8 cellular contexts compared by ENCODE assay signal in genomic region chr6:89412071-89413005, GRCh38. TPM values are rescaled to one million over a fixed set of nuclear protein-coding genes. Genes with fewer than 3 reads are reported as not detected.
A peak's percentile ranks its signal among the peaks of the same experiment; 100 is the strongest.
DNase-seq lines count a peak whose midpoint lies in the region; ATAC-seq and TF ChIP-seq lines count a peak whose summit lies in the region.

Gene RRAGD (minus strand): TSS chr6:89412273. CDS start chr6:89411993, 280 bp downstream.

- H3K36me3 ChIP-seq in mesodermal cell (ENCODE audit: control insufficient read depth, insufficient read depth, low read length): no peaks in the 10 kb centered on the region

- no peak within 1 kb of the TSS for H3K27ac ChIP-seq in mesodermal cell (ENCODE audit: low read depth, low read length, severe bottlenecking)

- DNase-seq in AG04449 (ENCODE audit: low read depth, low spot score): no peak
- peak; percentile 44 for DNase-seq in NCI-H345 treated with DMSO at 0.1 percent for 48 hours (lab: John Stamatoyannopoulos, UW; ENCODE audit: unreplicated experiment)
- DNase-seq in activated CD8-positive, alpha-beta T cell treated with anti-CD3 and anti-CD28 coated beads for 36 hours: peak; percentile 74
- DNase-seq in effector CD8-positive, alpha-beta T cell (lab: John Stamatoyannopoulos, UW): peak; percentile 23
- peak; percentile 65 for DNase-seq in stimulated activated CD8-positive, alpha-beta memory T cell treated with anti-CD3 and anti-CD28 coated beads, Interleukin-4, amount 100 ng/mL, for 48 hours

- no peaks in the 10 kb centered on the region for H3K9me3 Mint-ChIP-seq in activated CD8-positive, alpha-beta T cell treated with anti-CD3 and anti-CD28 coated beads for 36 hours

- peaks cover 13% of the 10 kb centered on the region for H3K27me3 Mint-ChIP-seq in activated CD8-positive, alpha-beta T cell treated with anti-CD3 and anti-CD28 coated beads for 36 hours

- peak within 1 kb of the TSS; percentile 86 for H3K4me3 Mint-ChIP-seq in activated CD8-positive, alpha-beta T cell treated with anti-CD3 and anti-CD28 coated beads for 36 hours

- 3 to 4% methylated on average over 42 to 54 of the region's 85 CpGs for WGBS in mesodermal cell (ENCODE audit: insufficient coverage in 2 of 2), 2 experiments

- H3K4me1 Mint-ChIP-seq in activated CD8-positive, alpha-beta T cell treated with anti-CD3 and anti-CD28 coated beads for 36 hours (ENCODE audit: low read depth): peaks cover 20% of the 10 kb centered on the region

- POLR2A ChIA-PET in AG04449 (lab: Yijun Ruan, JAX): interaction anchor here (0.6 kb wide), 1 partner anchor 10 kb away, joined by 3 read pairs; no protein-coding TSS in a partner anchor
- POLR2A ChIA-PET in activated CD8-positive, alpha-beta T cell treated with anti-CD3 and anti-CD28 coated beads for 36 hours (lab: Charles Lee): interaction anchor here (0.8 to 1.7 kb wide), 5 partner anchors 9 to 61 kb away, joined by 3 to 5 read pairs (median 4); no protein-coding TSS in a partner anchor

- no peak for TF ChIP-seq CTCF in AG04449 (IDR thresholded peaks at IDR 0.05; ENCODE audit: insufficient read depth, low read length, missing control alignments)
- no peak for TF ChIP-seq CTCF in activated CD8-positive, alpha-beta T cell treated with anti-CD3 and anti-CD28 coated beads for 36 hours (IDR thresholded peaks at IDR 0.05)

- ATAC-seq in GM18861 (IDR thresholded peaks at IDR 0.05; ENCODE audit: unreplicated experiment) (peak; percentile 79), HG03097 (IDR thresholded peaks at IDR 0.05; ENCODE audit: low FRiP score, unreplicated experiment) (peak; percentile 53)
- peak; percentile 79 for ATAC-seq in activated CD8-positive, alpha-beta T cell treated with anti-CD3 and anti-CD28 coated beads for 36 hours

- H3K27ac Mint-ChIP-seq in activated CD8-positive, alpha-beta T cell treated with anti-CD3 and anti-CD28 coated beads for 36 hours: peak within 1 kb of the TSS; percentile 85

- H3K4me3 ChIP-seq in AG04449 (ENCODE audit: low read depth, low read length) (peak within 1 kb of the TSS; percentile 38), mesodermal cell (ENCODE audit: extremely low read depth, insufficient read depth, low read length, poor library complexity, severe bottlenecking) (peak within 1 kb of the TSS; percentile 62)

- CTCF ChIA-PET in AG04449 (lab: Yijun Ruan, JAX): interaction anchor here (1.2 kb wide), 1 partner anchor 40 kb away, joined by 3 read pairs; no protein-coding TSS in a partner anchor
- CTCF ChIA-PET in activated CD8-positive, alpha-beta T cell treated with anti-CD3 and anti-CD28 coated beads for 36 hours (lab: Charles Lee): interaction anchor here (0.8 to 6.3 kb wide), 10 partner anchors 10 to 221 kb away, joined by 3 to 52 read pairs (median 4); partner anchors contain the start of gene ANKRD6

- intact Hi-C loops in activated CD8-positive, alpha-beta T cell treated with anti-CD3 and anti-CD28 coated beads for 36 hours (cut with micrococcal nuclease): loop anchor here (5.0 kb wide), 1 partner anchor 35 kb away; no protein-coding TSS in a partner anchor

- H3K36me3 Mint-ChIP-seq in activated CD8-positive, alpha-beta T cell treated with anti-CD3 and anti-CD28 coated beads for 36 hours (ENCODE audit: low read depth): no peaks in the 10 kb centered on the region

- peaks cover 10% of the 10 kb centered on the region for H3K4me1 ChIP-seq in mesodermal cell (ENCODE audit: control insufficient read depth, insufficient read depth, low read length, poor library complexity, severe bottlenecking)

- no peaks in the 10 kb centered on the region for H3K9me3 ChIP-seq in mesodermal cell (ENCODE audit: control insufficient read depth, low read length)

RNA-seq across cellular contexts. Expression of gene RRAGD, which starts in this region (rescaled TPM):
- total RNA-seq in activated CD8-positive, alpha-beta T cell treated with anti-CD3 and anti-CD28 coated beads for 36 hours: 10 to 100 TPM; 19.7 to 22.1 TPM
- 4.5 TPM for polyA plus RNA-seq in mesodermal cell (2013, experiment 1 of 2)
- polyA plus RNA-seq in mesodermal cell (2013, experiment 2 of 2): 4.6 TPM
